ENCODE assay signal across 12 cellular contexts in genomic region chr9:76615149-76615548, GRCh38.
DNase-seq lines count a peak whose midpoint lies in the region; ATAC-seq and TF ChIP-seq lines count a peak whose summit lies in the region.
"Had no signal": no experiment of that assay in that cellular context is flagged by ENCODE, and none has a peak within 500 bp of the region (broad histone marks: within the 10 kb centered on the region; RNA-seq: fewer than 3 reads in every experiment).

No MANE protein-coding gene starts in this region.

- BruUV-seq in mammary epithelial cell (replicated peaks; lab: Mats Ljungman, UMichigan) = no TSS peak

- H3K36me3 ChIP-seq in lower lobe of right lung = no peaks in the 10 kb centered on the region
- no peaks in the 10 kb centered on the region for H3K36me3 ChIP-seq in thoracic aorta
- H3K36me3 ChIP-seq in mammary epithelial cell (ENCODE audit: insufficient read depth, low read length) = no peaks in the 10 kb centered on the region

- POLR2A ChIA-PET in activated naive CD8-positive, alpha-beta T cell treated with anti-CD3 and anti-CD28 coated beads, Interleukin-2, amount 10 ng/mL, durations not matched to agents 7 days and 5 days (lab: Charles Lee) = no interaction called here
- POLR2A ChIA-PET in activated CD4-positive, alpha-beta T cell treated with anti-CD3 and anti-CD28 coated beads for 36 hours (lab: Charles Lee) = no interaction called here

- H4K20me1 ChIP-seq in mammary epithelial cell (ENCODE audit: insufficient read depth, low read length) = no peaks in the 10 kb centered on the region

- no peaks in the 10 kb centered on the region for H3K9me3 Mint-ChIP-seq in activated naive CD8-positive, alpha-beta T cell treated with anti-CD3 and anti-CD28 coated beads, Interleukin-2, amount 10 ng/mL, durations not matched to agents 7 days and 5 days
- no peaks in the 10 kb centered on the region for H3K9me3 Mint-ChIP-seq in activated naive CD8-positive, alpha-beta T cell treated with anti-CD3 and anti-CD28 coated beads, Interleukin-2, amount 50 U/mL, for 24 hours
- no peaks in the 10 kb centered on the region for H3K9me3 Mint-ChIP-seq in activated CD4-positive, alpha-beta T cell treated with anti-CD3 and anti-CD28 coated beads for 36 hours (ENCODE audit: low read depth)

- H3K4me1 ChIP-seq in lower lobe of right lung = peaks cover 19% of the 10 kb centered on the region
- peaks cover 19 to 33% of the 10 kb centered on the region in 2 donors for H3K4me1 ChIP-seq in thoracic aorta (ENCODE audit: control insufficient read depth in 1 of 2, low read depth in 2 of 2)
- H3K4me1 ChIP-seq in mammary epithelial cell (ENCODE audit: insufficient read depth, low read length) = no peaks in the 10 kb centered on the region

- H3K4me1 Mint-ChIP-seq in activated naive CD8-positive, alpha-beta T cell treated with anti-CD3 and anti-CD28 coated beads, Interleukin-2, amount 10 ng/mL, durations not matched to agents 7 days and 5 days = peaks cover 8% of the 10 kb centered on the region
- H3K4me1 Mint-ChIP-seq in activated naive CD8-positive, alpha-beta T cell treated with anti-CD3 and anti-CD28 coated beads, Interleukin-2, amount 50 U/mL, for 24 hours = peaks cover 16% of the 10 kb centered on the region
- H3K4me1 Mint-ChIP-seq in activated CD4-positive, alpha-beta T cell treated with anti-CD3 and anti-CD28 coated beads for 36 hours = peaks cover 5% of the 10 kb centered on the region

- H3K4me3 Mint-ChIP-seq in activated naive CD8-positive, alpha-beta T cell treated with anti-CD3 and anti-CD28 coated beads, Interleukin-2, amount 10 ng/mL, durations not matched to agents 7 days and 5 days = peak overlapping the region; percentile 25
- no peak overlapping the region for H3K4me3 Mint-ChIP-seq in activated naive CD8-positive, alpha-beta T cell treated with anti-CD3 and anti-CD28 coated beads, Interleukin-2, amount 50 U/mL, for 24 hours
- H3K4me3 Mint-ChIP-seq in activated CD4-positive, alpha-beta T cell treated with anti-CD3 and anti-CD28 coated beads for 36 hours = no peak overlapping the region

- DNase-seq in activated naive CD8-positive, alpha-beta T cell treated with anti-CD3 and anti-CD28 coated beads, Interleukin-2, amount 10 ng/mL, durations not matched to agents 7 days and 5 days = no peak
- DNase-seq in activated naive CD8-positive, alpha-beta T cell treated with anti-CD3 and anti-CD28 coated beads, Interleukin-2, amount 50 U/mL, for 24 hours = no peak
- no peak for DNase-seq in lower lobe of right lung
- DNase-seq in thoracic aorta (ENCODE audit: low spot score) = no peak
- DNase-seq in mammary epithelial cell = no peak
- no peak for DNase-seq in activated CD4-positive, alpha-beta T cell treated with anti-CD3 and anti-CD28 coated beads for 36 hours
- DNase-seq: activated T-cell treated with anti-CD3 and anti-CD28 coated beads, Interleukin-2, amount 50 U/mL, for 1 hour; DMS79; NCI-H1694 treated with DMSO at 0.1 percent for 48 hours; T-helper 9 cell had no signal

- no peak overlapping the region for H3K9ac ChIP-seq in mammary epithelial cell (ENCODE audit: insufficient read depth, low read length)

- H3K4me2 ChIP-seq in mammary epithelial cell (ENCODE audit: insufficient read depth, low read depth, low read length) = no peak overlapping the region

- no peak for TF ChIP-seq CTCF in VCaP (conservative IDR thresholded peaks at IDR 0.05)
- no peak for TF ChIP-seq CTCF in lower lobe of right lung (IDR thresholded peaks at IDR 0.05)
- TF ChIP-seq CTCF in thoracic aorta (IDR thresholded peaks at IDR 0.05) = no peak
- TF ChIP-seq CTCF in mammary epithelial cell (conservative IDR thresholded peaks at IDR 0.05 in 1 of 2, IDR thresholded peaks at IDR 0.05 in 1 of 2; ENCODE audit: extremely low read depth in 1 of 2, insufficient read depth in 1 of 2, low read depth in 1 of 2, low read length in 2 of 2) = no peak

- H3K27me3 ChIP-seq in lower lobe of right lung (ENCODE audit: low read depth) = no peaks in the 10 kb centered on the region
- no peaks in the 10 kb centered on the region for H3K27me3 ChIP-seq in thoracic aorta (replicated peaks; ENCODE audit: insufficient read depth)
- H3K27me3 ChIP-seq in mammary epithelial cell (ENCODE audit: insufficient read depth, low read length) = no peaks in the 10 kb centered on the region

- no peaks in the 10 kb centered on the region for H3K36me3 Mint-ChIP-seq in activated naive CD8-positive, alpha-beta T cell treated with anti-CD3 and anti-CD28 coated beads, Interleukin-2, amount 10 ng/mL, durations not matched to agents 7 days and 5 days
- H3K36me3 Mint-ChIP-seq in activated naive CD8-positive, alpha-beta T cell treated with anti-CD3 and anti-CD28 coated beads, Interleukin-2, amount 50 U/mL, for 24 hours (ENCODE audit: low read depth) = no peaks in the 10 kb centered on the region
- H3K36me3 Mint-ChIP-seq in activated CD4-positive, alpha-beta T cell treated with anti-CD3 and anti-CD28 coated beads for 36 hours (ENCODE audit: low read depth) = no peaks in the 10 kb centered on the region

- dilution Hi-C loops in mammary epithelial cell (cut with HindIII; ENCODE audit: low sequenced_read_pairs) = no loop called here

- CTCF ChIA-PET in mammary epithelial cell (lab: Charles Lee; ENCODE audit: low non-redundant PET) = no interaction called here
- CTCF ChIA-PET in activated CD4-positive, alpha-beta T cell treated with anti-CD3 and anti-CD28 coated beads for 36 hours (lab: Charles Lee) = no interaction called here

- no peak overlapping the region for H2AFZ ChIP-seq in mammary epithelial cell (ENCODE audit: low read depth, low read length)

- H3K4me3 ChIP-seq in lower lobe of right lung = peak overlapping the region; percentile 25
- peak overlapping the region; percentile 11 for H3K4me3 ChIP-seq in thoracic aorta
- no peak overlapping the region for H3K4me3 ChIP-seq in mammary epithelial cell (replicated peaks in 1 of 3; ENCODE audit: insufficient read depth in 1 of 3, low read depth in 2 of 3, low read length in 3 of 3)

- in situ Hi-C loops in mammary epithelial cell (cut with MboI; ENCODE audit: low sequenced_read_pairs in 2 of 2) = no loop called here

- no peaks in the 10 kb centered on the region for H3K79me2 ChIP-seq in mammary epithelial cell (ENCODE audit: insufficient read depth, low read length)

- H3K27me3 Mint-ChIP-seq in activated naive CD8-positive, alpha-beta T cell treated with anti-CD3 and anti-CD28 coated beads, Interleukin-2, amount 10 ng/mL, durations not matched to agents 7 days and 5 days = peaks cover 47% of the 10 kb centered on the region
- peaks cover 13% of the 10 kb centered on the region for H3K27me3 Mint-ChIP-seq in activated naive CD8-positive, alpha-beta T cell treated with anti-CD3 and anti-CD28 coated beads, Interleukin-2, amount 50 U/mL, for 24 hours
- peaks cover 16% of the 10 kb centered on the region for H3K27me3 Mint-ChIP-seq in activated CD4-positive, alpha-beta T cell treated with anti-CD3 and anti-CD28 coated beads for 36 hours

- intact Hi-C loops in lower lobe of right lung (cut with DNase I) (no loop called here), mammary epithelial cell (cut with micrococcal nuclease) (no loop called here)
- intact Hi-C loops in activated CD4-positive, alpha-beta T cell treated with anti-CD3 and anti-CD28 coated beads for 36 hours (cut with DNase I, micrococcal nuclease) = no loop called here

- H3K27ac ChIP-seq in VCaP = peak overlapping the region; percentile 62
- peak overlapping the region; percentile 62 for H3K27ac ChIP-seq in lower lobe of right lung
- peak overlapping the region in 1 of 2 donors; percentile 21 for H3K27ac ChIP-seq in thoracic aorta
- no peak overlapping the region for H3K27ac ChIP-seq in mammary epithelial cell (ENCODE audit: insufficient read depth, low read depth, low read length)

- WGBS in mammary epithelial cell (ENCODE audit: low coverage, missing lambda C conversion rate) = 85% methylated on average over 7 of the region's 7 CpGs

- no peak overlapping the region for H3K27ac Mint-ChIP-seq in activated naive CD8-positive, alpha-beta T cell treated with anti-CD3 and anti-CD28 coated beads, Interleukin-2, amount 10 ng/mL, durations not matched to agents 7 days and 5 days
- H3K27ac Mint-ChIP-seq in activated naive CD8-positive, alpha-beta T cell treated with anti-CD3 and anti-CD28 coated beads, Interleukin-2, amount 50 U/mL, for 24 hours = no peak overlapping the region
- H3K27ac Mint-ChIP-seq in activated CD4-positive, alpha-beta T cell treated with anti-CD3 and anti-CD28 coated beads for 36 hours = no peak overlapping the region

- H3K9me3 ChIP-seq in lower lobe of right lung (no peaks in the 10 kb centered on the region), thoracic aorta (no peaks in the 10 kb centered on the region), mammary epithelial cell (replicated peaks; ENCODE audit: insufficient read depth, low read length) (no peaks in the 10 kb centered on the region)

- ATAC-seq in activated naive CD8-positive, alpha-beta T cell treated with anti-CD3 and anti-CD28 coated beads, Interleukin-2, amount 10 ng/mL, durations not matched to agents 7 days and 5 days (ENCODE audit: low read depth) = no peak
- ATAC-seq in activated naive CD8-positive, alpha-beta T cell treated with anti-CD3 and anti-CD28 coated beads, Interleukin-2, amount 50 U/mL, for 24 hours = no peak
- ATAC-seq in lower lobe of right lung (no peak), thoracic aorta (ENCODE audit: insufficient number of reproducible peaks, low FRiP score, low read depth) (no peak), HG03045 (IDR thresholded peaks at IDR 0.05; ENCODE audit: unreplicated experiment) (no peak)
- ATAC-seq in activated CD4-positive, alpha-beta T cell treated with anti-CD3 and anti-CD28 coated beads for 36 hours = no peak

Comparison
In these comparisons a context has a peak if more than half of its experiments do, and no peak if none do; other contexts are left out.
1. H3K4me3 ChIP-seq: peak in lower lobe of right lung (single experiment) and thoracic aorta (single experiment); none in mammary epithelial cell (0 of 3).